Comparison of ENCODE assay signal across 29 cellular contexts in the genomic region with DNA sequence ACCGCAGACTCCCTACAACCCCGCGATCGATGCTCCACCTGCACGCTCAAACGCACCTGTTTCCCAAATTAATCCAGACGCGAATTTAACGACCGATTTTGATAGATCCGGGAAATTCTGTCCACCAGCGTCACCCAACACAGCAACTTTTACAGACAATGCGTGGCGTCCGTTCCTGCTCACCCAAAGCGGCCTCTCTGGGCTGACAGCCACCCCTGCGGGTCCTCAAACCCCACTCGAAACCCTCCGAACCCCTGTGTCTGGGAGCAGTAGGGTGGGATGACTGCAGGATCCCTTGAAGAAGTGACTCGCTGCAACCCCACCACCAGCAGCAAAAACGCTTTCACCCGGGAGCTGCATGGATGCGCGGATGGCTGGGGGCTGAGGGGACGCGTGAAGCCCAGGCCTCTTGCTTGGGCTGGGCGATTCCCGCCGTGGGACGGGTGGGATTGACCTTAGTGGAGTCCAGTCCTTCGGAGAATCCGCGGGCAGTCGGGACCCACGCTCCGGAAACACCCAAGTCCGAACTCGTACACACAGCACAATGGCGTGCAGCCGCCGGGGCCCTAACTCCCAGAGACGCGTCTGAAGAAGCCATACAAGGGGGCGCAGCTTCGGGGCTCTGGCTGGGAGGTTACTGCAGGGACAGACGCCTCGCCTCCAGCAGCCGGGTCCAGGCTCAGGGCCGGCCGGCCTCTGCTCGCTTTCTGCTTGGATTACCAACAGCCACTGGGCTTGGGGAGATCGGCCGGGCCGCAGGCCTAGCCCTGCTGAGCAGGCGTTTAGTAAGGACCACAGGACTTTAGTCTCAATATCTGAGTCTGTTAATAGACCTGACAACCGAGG. TPM values are rescaled to one million over a fixed set of nuclear protein-coding genes. Genes with fewer than 3 reads are reported as not detected.
DNase-seq lines count a peak whose midpoint lies in the region; TF ChIP-seq lines count a peak whose summit lies in the region.
"Had no signal": no experiment of that assay in that cellular context is flagged by ENCODE, and none has a peak within 500 bp of the region (broad histone marks: within the 10 kb centered on the region; RNA-seq: fewer than 3 reads in every experiment).

No MANE protein-coding gene starts in this region.

- peaks cover 4% of the 10 kb centered on the region for H3K4me1 ChIP-seq in iPS-15b (ENCODE audit: control insufficient read depth, insufficient read depth, low read length)
- H3K4me1 ChIP-seq: foreskin keratinocyte had no signal

- TF ChIP-seq CTCF in osteocyte (IDR thresholded peaks at IDR 0.05) = no peak

- H3K36me3 Mint-ChIP-seq in activated CD4-positive, alpha-beta T cell treated with anti-CD3 and anti-CD28 coated beads, Interleukin-2, amount 10 ng/mL, durations not matched to agents 24 days and 14 days (ENCODE audit: low read depth) = no peaks in the 10 kb centered on the region
- H3K36me3 Mint-ChIP-seq in osteocyte (ENCODE audit: unreplicated experiment) = no peaks in the 10 kb centered on the region

- H3K27me3 ChIP-seq in H7 (ENCODE audit: control insufficient read depth, insufficient read depth, low read length) = peaks cover 98% of the 10 kb centered on the region
- peaks cover 98% of the 10 kb centered on the region for H3K27me3 ChIP-seq in iPS-15b (ENCODE audit: control insufficient read depth, insufficient read depth, low read length)

- H3K4me3 ChIP-seq in H7 (ENCODE audit: insufficient read depth, low read depth, low read length) (no peak overlapping the region), iPS-15b (ENCODE audit: low read depth, low read length) (peak overlapping the region; percentile 37)
- H3K4me3 ChIP-seq: BLaER1 treated with 17β-estradiol and CSF1 and Interleukin-3, amounts not matched to agents 10 nM and 100 nM; esophagus squamous epithelium; heart left ventricle; tibial artery had no signal

- no peaks in the 10 kb centered on the region for H3K9me3 Mint-ChIP-seq in activated CD4-positive, alpha-beta T cell treated with anti-CD3 and anti-CD28 coated beads, Interleukin-2, amount 10 ng/mL, durations not matched to agents 24 days and 14 days
- H3K9me3 Mint-ChIP-seq in osteocyte (ENCODE audit: unreplicated experiment) = no peaks in the 10 kb centered on the region
- H3K9me3 Mint-ChIP-seq: activated T-cell treated with anti-CD3 and anti-CD28 coated beads, Interleukin-2, amount 50 U/mL, for 24 hours; dendritic cell treated with granulocyte-macrophage colony-stimulating factor and Interleukin-4, amounts not matched to agents 40 ng/mL and 50 ng/mL, for 4 days had no signal

- peaks cover 81% of the 10 kb centered on the region for H3K27me3 Mint-ChIP-seq in activated CD4-positive, alpha-beta T cell treated with anti-CD3 and anti-CD28 coated beads, Interleukin-2, amount 10 ng/mL, durations not matched to agents 24 days and 14 days
- peaks cover 4% of the 10 kb centered on the region for H3K27me3 Mint-ChIP-seq in osteocyte (ENCODE audit: unreplicated experiment)

- H3K27ac Mint-ChIP-seq in activated CD4-positive, alpha-beta T cell treated with anti-CD3 and anti-CD28 coated beads, Interleukin-2, amount 10 ng/mL, durations not matched to agents 24 days and 14 days = no peak overlapping the region
- H3K27ac Mint-ChIP-seq in osteocyte (ENCODE audit: unreplicated experiment) = no peak overlapping the region
- H3K27ac Mint-ChIP-seq: activated T-cell treated with anti-CD3 and anti-CD28 coated beads, Interleukin-2, amount 50 U/mL, for 24 hours; dendritic cell treated with granulocyte-macrophage colony-stimulating factor and Interleukin-4, amounts not matched to agents 40 ng/mL and 50 ng/mL, for 4 days had no signal

- H3K4me1 Mint-ChIP-seq in activated CD4-positive, alpha-beta T cell treated with anti-CD3 and anti-CD28 coated beads, Interleukin-2, amount 10 ng/mL, durations not matched to agents 24 days and 14 days = peaks cover 12% of the 10 kb centered on the region
- peaks cover 36% of the 10 kb centered on the region for H3K4me1 Mint-ChIP-seq in osteocyte (ENCODE audit: unreplicated experiment)

- no peak overlapping the region for H3K4me3 Mint-ChIP-seq in activated CD4-positive, alpha-beta T cell treated with anti-CD3 and anti-CD28 coated beads, Interleukin-2, amount 10 ng/mL, durations not matched to agents 24 days and 14 days
- no peak overlapping the region for H3K4me3 Mint-ChIP-seq in osteocyte (ENCODE audit: unreplicated experiment)
- H3K4me3 Mint-ChIP-seq: activated T-cell treated with anti-CD3 and anti-CD28 coated beads, Interleukin-2, amount 50 U/mL, for 24 hours; dendritic cell treated with granulocyte-macrophage colony-stimulating factor and Interleukin-4, amounts not matched to agents 40 ng/mL and 50 ng/mL, for 4 days had no signal

- no peaks in the 10 kb centered on the region for H3K36me3 ChIP-seq in H7 (replicated peaks; ENCODE audit: control insufficient read depth, insufficient read depth, low read length)
- no peaks in the 10 kb centered on the region for H3K36me3 ChIP-seq in iPS-15b (ENCODE audit: control insufficient read depth, insufficient read depth, low read length)
- H3K36me3 ChIP-seq: BLaER1 treated with 17β-estradiol and CSF1 and Interleukin-3, amounts not matched to agents 10 nM and 100 nM; esophagus squamous epithelium; heart left ventricle; neutrophil; tibial artery had no signal

- no peaks in the 10 kb centered on the region for H3K9me3 ChIP-seq in iPS-15b (ENCODE audit: control insufficient read depth, insufficient read depth, low read length)
- H3K9me3 ChIP-seq: esophagus squamous epithelium, heart left ventricle, neutrophil, tibial artery had no signal

- H3K9ac ChIP-seq in iPS-15b (ENCODE audit: low read depth, low read length) = no peak overlapping the region
- H3K9ac ChIP-seq: BLaER1 treated with 17β-estradiol and CSF1 and Interleukin-3, amounts not matched to agents 10 nM and 100 nM had no signal

- peak; percentile 55 for DNase-seq in activated CD4-positive, alpha-beta T cell treated with anti-CD3 and anti-CD28 coated beads, Interleukin-2, amount 10 ng/mL, durations not matched to agents 24 days and 14 days
- DNase-seq in activated CD4-positive, alpha-beta T cell treated with anti-CD3 and anti-CD28 coated beads for 48 hours = no peak
- DNase-seq in H7 = peak; percentile 71
- DNase-seq in osteocyte (ENCODE audit: extremely low spot score, unreplicated experiment) = peak; percentile 80
- no peak for DNase-seq in stimulated activated CD8-positive, alpha-beta memory T cell treated with anti-CD3 and anti-CD28 coated beads, Interleukin-4, amount 100 ng/mL, for 48 hours
- DNase-seq in SHP77 (lab: John Stamatoyannopoulos, UW) = no peak
- DNase-seq in NCI-H1105 (lab: John Stamatoyannopoulos, UW) = no peak
- DNase-seq: activated CD4-positive, CD25-positive, alpha-beta regulatory T cell treated with anti-CD3 and anti-CD28 coated beads, Interleukin-2, amount 50 U/mL, for 72 hours; activated naive CD4-positive, alpha-beta T cell treated with Interleukin-2 at 50 U/mL for 16 hours; activated T-cell treated with anti-CD3 and anti-CD28 coated beads, Interleukin-2, amount 50 U/mL, for 24 hours; caudate nucleus; DMS153; esophagus squamous epithelium; foreskin keratinocyte; heart left ventricle; Kasumi-1; mammary epithelial cell; NCI-H1436 treated with DMSO at 0.1 percent for 48 hours; NCI-H2107; NCI-H345; NCI-H69; Right ventricle myocardium superior; stimulated activated CD4-positive, alpha-beta T cell treated with anti-CD3 and anti-CD28 coated beads, Interleukin-4, amount 100 ng/mL, for 1 hour; T-helper 2 cell; tibial artery had no signal

- intact Hi-C loops in activated CD4-positive, alpha-beta T cell treated with anti-CD3 and anti-CD28 coated beads, Interleukin-2, amount 10 ng/mL, durations not matched to agents 24 days and 14 days (cut with micrococcal nuclease) = loop anchor here (5.0 kb wide), 2 partner anchors 117 to 1243 kb away; a partner anchor contains a TSS

RNA-seq across cellular contexts. Expression of a gene that starts 4.2 kb away (rescaled TPM):
- not detected in 2 replicates for total RNA-seq in activated CD4-positive, alpha-beta T cell treated with anti-CD3 and anti-CD28 coated beads, Interleukin-2, amount 10 ng/mL, durations not matched to agents 24 days and 14 days
- not detected in 2 replicates for total RNA-seq in H7 (2014; rRNA removed; shearing (Covaris generic))
- 5.9 and 8.3 TPM in 2 replicates for total RNA-seq in osteocyte

RNA-seq across cellular contexts. Expression of a gene that starts 31.1 kb away (rescaled TPM):
- total RNA-seq in activated CD4-positive, alpha-beta T cell treated with anti-CD3 and anti-CD28 coated beads, Interleukin-2, amount 10 ng/mL, durations not matched to agents 24 days and 14 days = not detected in 2 replicates
- total RNA-seq in H7 (2014; rRNA removed; shearing (Covaris generic)) = 0.14 TPM in 1 of 2 replicates, not detected in the other
- 6.3 and 6.5 TPM in 2 replicates for total RNA-seq in osteocyte
- total RNA-seq: foreskin keratinocyte had no signal

Comparison
In these comparisons a context has a peak if more than half of its experiments do, and no peak if none do; other contexts are left out.
1. DNase-seq: peak in activated CD4-positive, alpha-beta T cell treated with anti-CD3 and anti-CD28 coated beads, Interleukin-2, amount 10 ng/mL, durations not matched to agents 24 days and 14 days (single experiment), H7 (single experiment) and osteocyte (single experiment); none in activated CD4-positive, alpha-beta T cell treated with anti-CD3 and anti-CD28 coated beads for 48 hours (single experiment), stimulated activated CD8-positive, alpha-beta memory T cell treated with anti-CD3 and anti-CD28 coated beads, Interleukin-4, amount 100 ng/mL, for 48 hours (single experiment), SHP77 (0 of 2) and NCI-H1105 (single experiment).